16 cellular contexts compared by ENCODE assay signal in the genomic region with DNA sequence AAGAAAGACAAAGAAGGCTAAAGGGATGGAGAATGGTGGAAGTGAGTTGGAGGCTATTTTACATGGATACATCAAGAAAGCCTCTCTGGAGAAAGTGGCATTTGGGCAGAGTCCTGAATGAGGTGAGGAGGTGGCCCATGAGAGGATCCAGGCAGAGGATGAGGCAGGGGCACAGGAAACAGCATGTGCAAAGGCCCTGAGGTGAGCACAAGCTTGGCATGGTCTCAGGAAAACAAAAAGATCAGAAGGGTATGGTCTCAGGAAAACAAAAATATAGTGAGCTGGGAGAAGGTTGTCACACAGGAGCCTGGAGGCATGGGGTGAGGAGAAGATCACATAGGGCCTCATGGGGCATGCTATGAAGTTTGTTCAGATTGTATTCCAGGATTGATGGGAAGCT.
DNase-seq lines count a peak whose midpoint lies in the region; ATAC-seq and TF ChIP-seq lines count a peak whose summit lies in the region.
"Had no signal": no experiment of that assay in that cellular context is flagged by ENCODE, and none has a peak within 500 bp of the region (broad histone marks: within the 10 kb centered on the region; RNA-seq: fewer than 3 reads in every experiment).

No MANE protein-coding gene starts in this region.

- intact Hi-C loops in PC-9 (cut with micrococcal nuclease; ENCODE audit: unreplicated experiment) = no loop called here

- no peaks in the 10 kb centered on the region for H3K9me3 Mint-ChIP-seq in activated CD8-positive, alpha-beta T cell treated with anti-CD3 and anti-CD28 coated beads, Interleukin-2, amount 10 ng/mL, durations not matched to agents 7 days and 5 days (ENCODE audit: insufficient read depth)
- H3K9me3 Mint-ChIP-seq: CD4-positive, alpha-beta T cell had no signal

- H3K36me3 Mint-ChIP-seq in activated CD8-positive, alpha-beta T cell treated with anti-CD3 and anti-CD28 coated beads, Interleukin-2, amount 10 ng/mL, durations not matched to agents 7 days and 5 days (ENCODE audit: low read depth) = no peaks in the 10 kb centered on the region
- H3K36me3 Mint-ChIP-seq: IgD-negative memory B cell had no signal

- POLR2A ChIA-PET in PC-9 (lab: Charles Lee; ENCODE audit: unreplicated experiment) = no interaction called here
- POLR2A ChIA-PET in activated CD8-positive, alpha-beta T cell treated with anti-CD3 and anti-CD28 coated beads, Interleukin-2, amount 10 ng/mL, durations not matched to agents 7 days and 5 days (lab: Charles Lee) = no interaction called here

- no peak for DNase-seq in DND-41
- DNase-seq in PC-9 = no peak
- no peak for DNase-seq in mesenchymal stem cell
- no peak for DNase-seq in middle frontal gyrus (ENCODE audit: extremely low spot score, low spot score)
- no peak for DNase-seq in NCI-H2107 treated with DMSO at 0.1 percent for 48 hours (lab: John Stamatoyannopoulos, UW; ENCODE audit: unreplicated experiment)
- DNase-seq in activated CD8-positive, alpha-beta T cell treated with anti-CD3 and anti-CD28 coated beads, Interleukin-2, amount 10 ng/mL, durations not matched to agents 7 days and 5 days = no peak
- DNase-seq in activated effector memory CD4-positive, alpha-beta T cell treated with anti-CD3 and anti-CD28 coated beads, Interleukin-2, amount 50 U/mL, for 16 hours = no peak
- DNase-seq: ACHN; C1 segment of cervical spinal cord; CD4-positive, alpha-beta T cell; DMS153; DMS79 treated with DMSO at 0.1 percent for 48 hours; GDM1; HCEC 1CT had no signal

- H2BK120ac ChIP-seq in mesenchymal stem cell (ENCODE audit: low read depth, low read length) = peak overlapping the region; percentile 96

- peak overlapping the region; percentile 73 for H4K91ac ChIP-seq in mesenchymal stem cell (ENCODE audit: low read length)

- no peaks in the 10 kb centered on the region for H4K20me1 ChIP-seq in BLaER1 treated with 17β-estradiol and CSF1 and Interleukin-3, amounts not matched to agents 10 nM and 100 nM
- no peaks in the 10 kb centered on the region for H4K20me1 ChIP-seq in DND-41 (ENCODE audit: insufficient read depth, low read length)
- H4K20me1 ChIP-seq in PC-9 (ENCODE audit: insufficient read depth) = no peaks in the 10 kb centered on the region

- no peaks in the 10 kb centered on the region for H3K27me3 ChIP-seq in BLaER1 treated with 17β-estradiol and CSF1 and Interleukin-3, amounts not matched to agents 10 nM and 100 nM
- H3K27me3 ChIP-seq in DND-41 (ENCODE audit: insufficient read depth, low read length, poor library complexity) (no peaks in the 10 kb centered on the region), PC-9 (ENCODE audit: insufficient read depth, low read depth) (no peaks in the 10 kb centered on the region), mesenchymal stem cell (ENCODE audit: control insufficient read depth in 1 of 2, insufficient read depth in 1 of 2, low read length in 2 of 2) (peaks cover 0 to 4% of the 10 kb centered on the region in 2 experiments)

- H4K8ac ChIP-seq in mesenchymal stem cell (ENCODE audit: low read length) = peak overlapping the region; percentile 78

- CTCF ChIA-PET in PC-9 (lab: Charles Lee) = no interaction called here
- CTCF ChIA-PET in activated CD8-positive, alpha-beta T cell treated with anti-CD3 and anti-CD28 coated beads, Interleukin-2, amount 10 ng/mL, durations not matched to agents 7 days and 5 days (lab: Charles Lee) = no interaction called here

- no peak overlapping the region for H2BK5ac ChIP-seq in mesenchymal stem cell (ENCODE audit: low read depth, low read length, poor library complexity, severe bottlenecking)

- H2BK15ac ChIP-seq in mesenchymal stem cell (ENCODE audit: low read depth, poor library complexity, severe bottlenecking) = no peak overlapping the region

- peak overlapping the region in 7 of 11 experiments; percentile 36 to 82 (median 72); a peak in 11 of 22 replicates for H3K27ac ChIP-seq in BLaER1 treated with 17β-estradiol and CSF1 and Interleukin-3, amounts not matched to agents 10 nM and 100 nM
- H3K27ac ChIP-seq in DND-41 (ENCODE audit: low read length) (peak overlapping the region; percentile 82), PC-9 (peak overlapping the region; percentile 48; the same call in 1 of the 2 replicates), mesenchymal stem cell (ENCODE audit: low read length, poor library complexity, severe bottlenecking) (no peak overlapping the region)

- peaks cover 18% of the 10 kb centered on the region for H3K4me1 Mint-ChIP-seq in activated CD8-positive, alpha-beta T cell treated with anti-CD3 and anti-CD28 coated beads, Interleukin-2, amount 10 ng/mL, durations not matched to agents 7 days and 5 days (ENCODE audit: low read depth)

- no peaks in the 10 kb centered on the region for H3K9me2 ChIP-seq in PC-9 (ENCODE audit: insufficient read depth)

- H3K79me1 ChIP-seq in mesenchymal stem cell (replicated peaks; ENCODE audit: low read length, poor library complexity, severe bottlenecking) = no peaks in the 10 kb centered on the region

- H3K79me2 ChIP-seq in DND-41 (ENCODE audit: insufficient read depth, low read length) (no peaks in the 10 kb centered on the region), PC-9 (ENCODE audit: low read depth) (no peaks in the 10 kb centered on the region)

- BruUV-seq in PC-9 (replicated peaks; lab: Mats Ljungman, UMichigan) = no TSS peak

- peak overlapping the region in 1 of 2 experiments; percentile 78 for H3K14ac ChIP-seq in mesenchymal stem cell (ENCODE audit: low read length in 2 of 2)

- H3K4me3 ChIP-seq in BLaER1 treated with 17β-estradiol and CSF1 and Interleukin-3, amounts not matched to agents 10 nM and 100 nM = no peak overlapping the region
- H3K4me3 ChIP-seq in DND-41 (ENCODE audit: low read depth in 1 of 2, low read length in 2 of 2) (no peak overlapping the region), PC-9 (no peak overlapping the region), mesenchymal stem cell (ENCODE audit: insufficient read depth in 1 of 2, low read depth in 1 of 2, low read length in 2 of 2) (no peak overlapping the region)

- H3K4ac ChIP-seq in mesenchymal stem cell (ENCODE audit: low read depth in 1 of 2, low read length in 2 of 2) = peak overlapping the region; percentile 37 to 75

- H3K18ac ChIP-seq in mesenchymal stem cell (ENCODE audit: low read depth in 1 of 2, low read length in 2 of 2) = peak overlapping the region; percentile 84 to 97

- peaks cover 28% of the 10 kb centered on the region for H3K27me3 Mint-ChIP-seq in activated CD8-positive, alpha-beta T cell treated with anti-CD3 and anti-CD28 coated beads, Interleukin-2, amount 10 ng/mL, durations not matched to agents 7 days and 5 days (ENCODE audit: low read depth)

- no peak overlapping the region for H2AK5ac ChIP-seq in mesenchymal stem cell (ENCODE audit: low read length, severe bottlenecking)

- H3K4me1 ChIP-seq in BLaER1 treated with 17β-estradiol and CSF1 and Interleukin-3, amounts not matched to agents 10 nM and 100 nM = peaks cover 0 to 25% (median 14%) of the 10 kb centered on the region in 10 experiments; a peak in 12 of 20 replicates
- H3K4me1 ChIP-seq in DND-41 (ENCODE audit: insufficient read depth, low read length) (peaks cover 33% of the 10 kb centered on the region), PC-9 (replicated peaks; ENCODE audit: insufficient read depth) (peaks cover 46% of the 10 kb centered on the region), mesenchymal stem cell (ENCODE audit: control insufficient read depth, insufficient read depth, low read depth, low read length) (peaks cover 21% of the 10 kb centered on the region)

- no peak for ATAC-seq in DND-41 (ENCODE audit: insufficient read depth, low read depth)
- ATAC-seq in activated CD8-positive, alpha-beta T cell treated with anti-CD3 and anti-CD28 coated beads, Interleukin-2, amount 10 ng/mL, durations not matched to agents 7 days and 5 days = no peak

- peak overlapping the region; percentile 97 to 99 for H2BK12ac ChIP-seq in mesenchymal stem cell (ENCODE audit: low read length in 2 of 2)

- H3K27ac Mint-ChIP-seq in activated CD8-positive, alpha-beta T cell treated with anti-CD3 and anti-CD28 coated beads, Interleukin-2, amount 10 ng/mL, durations not matched to agents 7 days and 5 days = no peak overlapping the region
- H3K27ac Mint-ChIP-seq: CD4-positive, alpha-beta T cell; IgD-negative memory B cell had no signal

- peaks cover 26% of the 10 kb centered on the region for H3F3A ChIP-seq in PC-9 (ENCODE audit: insufficient read depth, low read depth)

- H3K4me2 ChIP-seq in BLaER1 treated with 17β-estradiol and CSF1 and Interleukin-3, amounts not matched to agents 10 nM and 100 nM = peak overlapping the region in 1 of 11 experiments; percentile 60; a peak in 1 of 22 replicates
- H3K4me2 ChIP-seq in DND-41 (ENCODE audit: insufficient read depth, low read length) (peak overlapping the region; percentile 68; the same call in 1 of the 2 replicates), PC-9 (peak overlapping the region; percentile 62), mesenchymal stem cell (ENCODE audit: low read length, poor library complexity, severe bottlenecking) (no peak overlapping the region)

- no peaks in the 10 kb centered on the region for H3K36me3 ChIP-seq in BLaER1 treated with 17β-estradiol and CSF1 and Interleukin-3, amounts not matched to agents 10 nM and 100 nM
- no peaks in the 10 kb centered on the region for H3K36me3 ChIP-seq in DND-41 (ENCODE audit: insufficient read depth, low read length)
- no peaks in the 10 kb centered on the region for H3K36me3 ChIP-seq in PC-9 (ENCODE audit: low read depth)
- no peaks in the 10 kb centered on the region for H3K36me3 ChIP-seq in mesenchymal stem cell (ENCODE audit: control insufficient read depth in 1 of 2, insufficient read depth in 2 of 2, low read depth in 1 of 2, low read length in 2 of 2)

- TF ChIP-seq CTCF in DND-41 (IDR thresholded peaks at IDR 0.05; ENCODE audit: borderline replicate concordance, extremely low read depth, low read length, poor library complexity, severe bottlenecking) (no peak), PC-9 (conservative IDR thresholded peaks at IDR 0.05) (no peak)

- peaks cover 0 to 20% (median 0%) of the 10 kb centered on the region in 11 experiments; a peak in 5 of 22 replicates for H3K9me3 ChIP-seq in BLaER1 treated with 17β-estradiol and CSF1 and Interleukin-3, amounts not matched to agents 10 nM and 100 nM (replicated peaks in 1 of 11)
- H3K9me3 ChIP-seq in DND-41 (ENCODE audit: insufficient read depth, low read length, severe bottlenecking) (no peaks in the 10 kb centered on the region), PC-9 (ENCODE audit: insufficient read depth, low read depth) (no peaks in the 10 kb centered on the region), mesenchymal stem cell (ENCODE audit: control insufficient read depth, low read length) (no peaks in the 10 kb centered on the region)

- no peak overlapping the region for H3K23ac ChIP-seq in mesenchymal stem cell (ENCODE audit: low read length in 2 of 2)

- peak overlapping the region in 1 of 11 experiments; percentile 26; a peak in 1 of 22 replicates for H3K9ac ChIP-seq in BLaER1 treated with 17β-estradiol and CSF1 and Interleukin-3, amounts not matched to agents 10 nM and 100 nM
- H3K9ac ChIP-seq in DND-41 (ENCODE audit: low read depth, low read length) (peak overlapping the region; percentile 13; the same call in 1 of the 2 replicates), mesenchymal stem cell (ENCODE audit: low read length) (no peak overlapping the region)

- H3K4me3 Mint-ChIP-seq in activated CD8-positive, alpha-beta T cell treated with anti-CD3 and anti-CD28 coated beads, Interleukin-2, amount 10 ng/mL, durations not matched to agents 7 days and 5 days = no peak overlapping the region
- H3K4me3 Mint-ChIP-seq: CD4-positive, alpha-beta T cell; IgD-negative memory B cell had no signal

- no peak overlapping the region for H2AFZ ChIP-seq in DND-41 (ENCODE audit: low read depth, low read length)
- H2AFZ ChIP-seq in PC-9 = no peak overlapping the region
- H2AFZ ChIP-seq in mesenchymal stem cell (ENCODE audit: low read depth, low read length) = no peak overlapping the region
